In the genomic region with DNA sequence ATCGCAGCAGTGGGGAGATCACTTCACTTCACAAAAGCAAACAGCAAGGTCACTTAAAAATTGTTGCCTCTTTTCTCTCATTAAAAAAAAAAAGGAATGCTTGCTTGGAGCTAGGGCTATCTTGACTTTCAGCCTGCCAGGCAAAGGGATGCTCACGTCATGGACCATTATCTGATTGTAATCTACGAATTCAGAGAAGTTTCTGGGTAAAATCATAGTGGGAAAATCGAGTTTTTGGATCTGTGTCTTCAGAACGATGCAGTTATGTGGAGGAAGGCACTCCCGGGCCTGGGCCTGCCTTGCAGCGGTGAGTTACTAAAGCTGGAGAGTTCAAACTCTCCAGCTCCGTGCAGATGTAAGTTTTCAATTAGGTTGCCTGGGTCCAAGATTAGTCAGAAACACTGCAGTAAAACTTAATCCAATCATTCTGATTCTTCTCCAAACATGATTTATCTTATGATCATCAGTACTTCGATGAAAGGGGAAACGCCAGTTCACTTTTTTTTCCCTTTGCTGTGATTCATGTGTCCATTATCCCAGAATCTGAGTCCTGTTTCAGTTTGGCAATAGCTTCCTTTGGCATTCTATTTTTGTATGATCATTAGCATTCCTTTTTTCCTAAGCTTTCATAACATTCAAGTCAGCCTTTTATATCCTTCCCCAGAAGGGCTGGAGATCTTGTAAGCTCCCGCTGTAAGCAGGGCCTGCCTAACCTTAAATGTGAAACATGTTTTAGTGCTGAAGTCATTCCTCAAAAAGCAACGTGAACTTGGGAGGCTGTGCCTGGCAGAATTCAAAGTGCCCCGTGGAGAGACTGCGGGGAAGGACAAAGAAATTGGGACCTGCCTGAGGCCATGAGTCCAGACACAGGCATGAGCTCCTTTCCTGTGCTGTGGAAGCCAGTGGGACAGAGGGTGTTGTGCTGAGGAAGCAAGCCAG, we compare ENCODE assay signal across 13 cellular contexts.
DNase-seq lines count a peak whose midpoint lies in the region; ATAC-seq and TF ChIP-seq lines count a peak whose summit lies in the region.
"Had no signal": no experiment of that assay in that cellular context is flagged by ENCODE, and none has a peak within 500 bp of the region (broad histone marks: within the 10 kb centered on the region; RNA-seq: fewer than 3 reads in every experiment).

No MANE protein-coding gene starts in this region.

- no peaks in the 10 kb centered on the region for H3K27me3 ChIP-seq in muscle layer of duodenum (ENCODE audit: low read depth, low read length)
- H3K27me3 ChIP-seq in vagina = no peaks in the 10 kb centered on the region

- H3K4me3 ChIP-seq in muscle layer of duodenum (ENCODE audit: low read depth in 1 of 2, low read length in 2 of 2) = no peak overlapping the region
- peak overlapping the region in 1 of 2 donors; percentile 2 for H3K4me3 ChIP-seq in vagina

- H3K9me3 ChIP-seq in muscle layer of duodenum (ENCODE audit: control insufficient read depth in 1 of 2, low read length in 2 of 2) (no peaks in the 10 kb centered on the region), vagina (no peaks in the 10 kb centered on the region)

- H3K4me1 ChIP-seq in muscle layer of duodenum (ENCODE audit: control insufficient read depth in 1 of 2, insufficient read depth in 2 of 2, low read length in 2 of 2) (peaks cover 4 to 19% of the 10 kb centered on the region in 2 donors), vagina (peaks cover 50% of the 10 kb centered on the region)

- TF ChIP-seq POLR2A in vagina (IDR thresholded peaks at IDR 0.05) = no peak

- ATAC-seq in GM21390 (IDR thresholded peaks at IDR 0.05; ENCODE audit: unreplicated experiment) (no peak), HG02798 (IDR thresholded peaks at IDR 0.05; ENCODE audit: poor library complexity, unreplicated experiment) (no peak), HG02981 (IDR thresholded peaks at IDR 0.05; ENCODE audit: unreplicated experiment) (no peak)
- ATAC-seq: left lobe of liver had no signal

- no peak for TF ChIP-seq CTCF in vagina (IDR thresholded peaks at IDR 0.05)

- no peaks in the 10 kb centered on the region for H3K36me3 ChIP-seq in muscle layer of duodenum (ENCODE audit: control insufficient read depth in 1 of 2, insufficient read depth in 2 of 2, low read length in 2 of 2)
- no peaks in the 10 kb centered on the region for H3K36me3 ChIP-seq in vagina

- DNase-seq in RPMI7951 (ENCODE audit: low read depth) (peak; percentile 70), fibroblast of gingiva (ENCODE audit: low read depth) (peak; percentile 94), vagina (ENCODE audit: extremely low spot score in 2 of 2) (peak; percentile 82 to 94)
- DNase-seq: activated CD8-positive, alpha-beta memory T cell treated with anti-CD3 and anti-CD28 coated beads for 24 hours; cortex of kidney; NCI-H187; SIG-M5; stimulated activated CD4-positive, alpha-beta T cell treated with anti-CD3 and anti-CD28 coated beads, Interleukin-4, amount 100 ng/mL, for 1 hour had no signal

- intact Hi-C loops in vagina (cut with DNase I) = no loop called here

- H3K27ac ChIP-seq in muscle layer of duodenum (ENCODE audit: low read length) (peak overlapping the region; percentile 93), vagina (peak overlapping the region; percentile 90)
